1 cellular context compared by ENCODE assay signal in genomic region chr15:87619161-87619960, GRCh38.
TF ChIP-seq lines count a peak whose summit lies in the region.

No MANE protein-coding gene starts in this region.

TF ChIP-seq in IMR-90, 13 proteins besides CTCF, POLR2A, EP300 and RAD21 (continued from another document):
- TF ChIP-seq ELK1 (IDR thresholded peaks at IDR 0.05; ENCODE audit: borderline replicate concordance, low read depth, low read length) (no peak), NFE2L2 (IDR thresholded peaks at IDR 0.05; ENCODE audit: low read depth, low read length) (no peak), RCOR1 (IDR thresholded peaks at IDR 0.05; ENCODE audit: insufficient replicate concordance, low read length) (no peak), SMC3 (IDR thresholded peaks at IDR 0.05; ENCODE audit: low read depth, low read length) (no peak), MAZ (IDR thresholded peaks at IDR 0.05; ENCODE audit: borderline replicate concordance, low read depth, low read length) (no peak), FOS (IDR thresholded peaks at IDR 0.05; ENCODE audit: low read depth, low read length) (no peak), RFX5 (IDR thresholded peaks at IDR 0.05; ENCODE audit: low read depth, low read length) (no peak), CEBPB (IDR thresholded peaks at IDR 0.05; ENCODE audit: low read depth, low read length) (no peak)
